10 cellular contexts compared by ENCODE assay signal in the genomic region with DNA sequence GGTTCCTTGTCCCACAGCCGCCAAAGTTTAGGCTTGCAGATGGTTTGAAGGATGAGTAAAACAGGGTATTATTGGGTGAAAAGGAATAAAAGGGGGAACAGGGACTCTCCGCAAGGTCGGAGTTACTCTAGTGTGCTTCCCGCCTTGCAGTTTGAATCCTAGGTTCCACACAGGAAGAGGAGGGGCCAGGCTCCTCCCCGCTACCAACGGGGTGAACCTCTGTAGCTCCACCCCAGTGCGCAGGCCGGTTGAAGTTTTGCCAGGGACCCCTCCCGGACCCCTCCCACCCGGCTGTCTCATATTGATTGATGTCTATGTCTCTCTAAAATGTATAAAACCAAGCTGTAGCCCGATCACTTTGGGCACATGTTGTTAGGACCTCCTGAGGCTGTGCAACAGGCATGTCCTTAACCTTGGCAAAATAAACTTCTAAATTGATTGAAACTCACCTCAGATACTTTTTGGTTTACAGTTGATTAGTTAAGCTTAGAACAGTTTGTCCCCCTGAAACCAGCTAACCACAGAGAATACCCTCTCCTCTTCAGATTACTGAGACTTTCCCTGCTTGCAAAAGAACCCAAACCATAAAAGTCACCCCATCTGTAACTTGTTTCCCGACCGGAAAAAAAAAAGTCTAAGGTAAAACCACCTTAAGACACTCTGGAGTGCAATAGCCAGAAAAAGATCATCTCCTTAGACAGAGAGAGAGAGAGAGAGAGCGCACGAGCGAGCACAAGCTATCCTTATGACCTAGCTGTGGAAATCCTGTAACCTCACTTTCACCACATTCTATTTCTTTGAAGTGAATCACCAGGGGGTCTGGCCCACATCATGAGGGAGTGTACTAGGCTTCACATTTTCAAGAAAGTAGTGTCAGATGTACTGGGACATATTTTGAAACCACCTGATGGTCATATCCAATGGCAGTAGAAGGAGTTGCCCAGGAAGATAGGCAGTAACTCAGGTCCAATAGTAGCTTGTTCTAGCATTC. TPM values are rescaled to one million over a fixed set of nuclear protein-coding genes. Genes with fewer than 3 reads are reported as not detected.
DNase-seq lines count a peak whose midpoint lies in the region; ATAC-seq and TF ChIP-seq lines count a peak whose summit lies in the region.
"Had no signal": no experiment of that assay in that cellular context is flagged by ENCODE, and none has a peak within 500 bp of the region (broad histone marks: within the 10 kb centered on the region; RNA-seq: fewer than 3 reads in every experiment).

No MANE protein-coding gene starts in this region.

- H3K9me3 ChIP-seq in right atrium auricular region, result no peaks in the 10 kb centered on the region
- no peaks in the 10 kb centered on the region for H3K9me3 ChIP-seq in CD4-positive, alpha-beta memory T cell (ENCODE audit: control insufficient read depth in 1 of 2, low read length in 2 of 2)
- H3K9me3 ChIP-seq: BLaER1, neutrophil had no signal

- H3K27ac Mint-ChIP-seq in CD4-positive, alpha-beta memory T cell, result no peak overlapping the region

- no peak for TF ChIP-seq CTCF in astrocyte of the cerebellum (IDR thresholded peaks at IDR 0.05; ENCODE audit: low read depth, low read length, missing control alignments)
- TF ChIP-seq CTCF in right atrium auricular region (IDR thresholded peaks at IDR 0.05), result no peak

- H3K4me1 ChIP-seq in right atrium auricular region, result no peaks in the 10 kb centered on the region
- H3K4me1 ChIP-seq in CD4-positive, alpha-beta memory T cell (ENCODE audit: insufficient read depth, low read length), result no peaks in the 10 kb centered on the region
- H3K4me1 ChIP-seq: BLaER1 had no signal

- intact Hi-C loops in CD4-positive, alpha-beta memory T cell (cut with micrococcal nuclease), result no loop called here

- in situ Hi-C loops in astrocyte of the cerebellum (cut with HindIII; ENCODE audit: low sequenced_read_pairs), result no loop called here

- H3K4me3 ChIP-seq in astrocyte of the cerebellum (ENCODE audit: low read depth, low read length) (no peak overlapping the region), right atrium auricular region (no peak overlapping the region)
- no peak overlapping the region for H3K4me3 ChIP-seq in CD4-positive, alpha-beta memory T cell (ENCODE audit: low read length in 2 of 2)
- H3K4me3 ChIP-seq: BLaER1 had no signal

- CTCF ChIA-PET in CD4-positive, alpha-beta memory T cell (lab: Charles Lee; ENCODE audit: partially characterized antibody), result no interaction called here

- H3K4me3 Mint-ChIP-seq in CD4-positive, alpha-beta memory T cell, result peak overlapping the region in 1 of 8 donors; percentile 5

- peaks cover 5 to 6% of the 10 kb centered on the region in 2 donors for H3K27me3 Mint-ChIP-seq in CD4-positive, alpha-beta memory T cell

- DNase-seq in activated T-cell treated with anti-CD3 and anti-CD28 coated beads for 48 hours (ENCODE audit: low read depth), result peak; percentile 10
- no peak for DNase-seq in activated T-cell treated with anti-CD3 and anti-CD28 coated beads for 4 hours
- DNase-seq in astrocyte of the cerebellum (ENCODE audit: low read depth), result peak; percentile 68
- peak; percentile 35 for DNase-seq in stimulated activated naive CD8-positive, alpha-beta T cell treated with anti-CD3 and anti-CD28 coated beads, Interleukin-15, Interleukin-2, amounts not matched to agents 100 U/mL and 50 U/mL, for 24 hours
- no peak for DNase-seq in right atrium auricular region (ENCODE audit: low spot score)
- no peak for DNase-seq in CD4-positive, alpha-beta memory T cell
- DNase-seq in COLO829 (ENCODE audit: low spot score), result no peak

- no peaks in the 10 kb centered on the region for H3K4me1 Mint-ChIP-seq in CD4-positive, alpha-beta memory T cell

- no peak overlapping the region for H3K27ac ChIP-seq in right atrium auricular region
- no peak overlapping the region for H3K27ac ChIP-seq in CD4-positive, alpha-beta memory T cell (ENCODE audit: low read depth, low read length)
- H3K27ac ChIP-seq: BLaER1, neutrophil had no signal

- peaks cover 0 to 2% (median 0%) of the 10 kb centered on the region in 8 donors for H3K9me3 Mint-ChIP-seq in CD4-positive, alpha-beta memory T cell

- H3K36me3 ChIP-seq in right atrium auricular region, result no peaks in the 10 kb centered on the region
- no peaks in the 10 kb centered on the region for H3K36me3 ChIP-seq in CD4-positive, alpha-beta memory T cell (ENCODE audit: insufficient read depth, low read length)
- H3K36me3 ChIP-seq: BLaER1, neutrophil had no signal

- no peaks in the 10 kb centered on the region for H3K36me3 Mint-ChIP-seq in CD4-positive, alpha-beta memory T cell

- POLR2A ChIA-PET in CD4-positive, alpha-beta memory T cell (lab: Charles Lee; ENCODE audit: partially characterized antibody), result interaction anchor here (1.1 kb wide), 1 partner anchor 12 kb away, joined by 4 read pairs; a partner anchor contains a TSS

- H3K27me3 ChIP-seq in right atrium auricular region, result no peaks in the 10 kb centered on the region
- no peaks in the 10 kb centered on the region for H3K27me3 ChIP-seq in CD4-positive, alpha-beta memory T cell (ENCODE audit: insufficient read depth, low read length)
- H3K27me3 ChIP-seq: BLaER1, neutrophil had no signal

- ATAC-seq in HG03139 (IDR thresholded peaks at IDR 0.05; ENCODE audit: unreplicated experiment), result peak; percentile 67
- peak; percentile 96 for ATAC-seq in stimulated activated naive CD8-positive, alpha-beta T cell treated with anti-CD3 and anti-CD28 coated beads, Interleukin-15, Interleukin-2, amounts not matched to agents 100 U/mL and 50 U/mL, for 24 hours

RNA-seq across cellular contexts. Expression of a gene that starts 11.3 kb away (rescaled TPM):
- 10 to 100 TPM in 1 of 2 donors, 1 to 10 TPM in 1; 9.4 to 23.3 TPM for total RNA-seq in right atrium auricular region
- total RNA-seq in CD4-positive, alpha-beta memory T cell, result 10 to 100 TPM; 12.3 to 14.7 TPM
- polyA plus RNA-seq in CD4-positive, alpha-beta memory T cell, result 10 to 100 TPM in 1 of 2 donors, 1 to 10 TPM in 1; 7.9 to 10.3 TPM

Comparison
In these comparisons a context has a peak if more than half of its experiments do, and no peak if none do; other contexts are left out.
1. DNase-seq: peak in activated T-cell treated with anti-CD3 and anti-CD28 coated beads for 48 hours (single experiment), astrocyte of the cerebellum (single experiment) and stimulated activated naive CD8-positive, alpha-beta T cell treated with anti-CD3 and anti-CD28 coated beads, Interleukin-15, Interleukin-2, amounts not matched to agents 100 U/mL and 50 U/mL, for 24 hours (single experiment); none in activated T-cell treated with anti-CD3 and anti-CD28 coated beads for 4 hours (single experiment), right atrium auricular region (single experiment), CD4-positive, alpha-beta memory T cell (0 of 5) and COLO829 (single experiment).